Comparison of ENCODE assay signal across 9 cellular contexts in the genomic region with DNA sequence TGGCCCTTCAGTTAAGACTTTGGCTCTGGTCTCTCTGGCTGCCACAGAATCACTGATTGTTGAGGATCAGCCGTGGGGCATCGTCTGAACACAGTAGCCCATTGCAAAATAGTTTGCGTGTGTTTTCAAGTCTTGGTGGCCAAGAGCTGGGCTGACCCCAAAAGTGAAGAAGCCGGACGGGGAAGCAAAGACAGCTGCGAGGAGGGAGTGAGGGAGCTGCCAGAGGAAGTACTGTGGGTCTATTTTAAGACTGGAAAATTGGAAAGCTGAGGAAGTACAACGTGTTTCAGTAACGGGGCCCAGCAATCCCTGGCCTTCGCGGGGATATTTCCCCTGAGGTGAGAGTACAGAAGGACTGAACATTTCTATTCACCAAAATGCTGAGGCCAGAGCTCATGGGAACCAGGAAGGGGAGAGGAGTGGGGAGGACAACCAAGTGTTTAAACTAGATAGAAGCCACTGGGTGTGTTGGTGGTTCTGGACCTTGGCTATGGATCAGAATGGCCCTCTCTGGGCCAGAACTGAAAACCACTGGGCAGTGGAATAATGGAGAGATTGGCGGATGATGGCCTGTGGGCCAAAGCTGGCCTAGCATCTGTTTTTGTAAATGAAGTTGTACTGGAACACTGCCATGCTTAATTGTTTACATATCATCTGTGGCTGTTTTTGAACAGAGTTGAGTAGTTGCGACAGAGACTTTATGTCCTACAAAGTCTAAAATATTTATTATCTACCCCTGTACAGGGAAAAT.
DNase-seq lines count a peak whose midpoint lies in the region; ATAC-seq lines count a peak whose summit lies in the region.
"Had no signal": no experiment of that assay in that cellular context is flagged by ENCODE, and none has a peak within 500 bp of the region (broad histone marks: within the 10 kb centered on the region; RNA-seq: fewer than 3 reads in every experiment).

No MANE protein-coding gene starts in this region.

- peak; percentile 35 for DNase-seq in CD1c-positive myeloid dendritic cell (ENCODE audit: extremely low spot score)
- DNase-seq in caudate nucleus (lab: John Stamatoyannopoulos, UW) = peak in 41 of 61 donors; percentile 10 to 81 (median 54)
- peak; percentile 41 for DNase-seq in islet precursor cell
- no peak for DNase-seq in activated effector memory CD4-positive, alpha-beta T cell treated with Interleukin-2 at 50 U/mL for 16 hours
- no peak for DNase-seq in activated CD8-positive, alpha-beta memory T cell treated with anti-CD3 and anti-CD28 coated beads for 24 hours
- DNase-seq: CD4-positive, alpha-beta T cell had no signal

- peak overlapping the region; percentile 10 for H3K9ac ChIP-seq in rectal smooth muscle tissue (ENCODE audit: low read length)

- H3K27ac ChIP-seq in caudate nucleus (ENCODE audit: low read depth, low read length) (peak overlapping the region; percentile 86), rectal smooth muscle tissue (ENCODE audit: low read depth, low read length) (peak overlapping the region; percentile 56)

- H3K4me1 ChIP-seq in rectal smooth muscle tissue (ENCODE audit: control insufficient read depth, insufficient read depth, low read length) = peaks cover 7% of the 10 kb centered on the region

- no peaks in the 10 kb centered on the region for H3K36me3 ChIP-seq in rectal smooth muscle tissue (ENCODE audit: control insufficient read depth, insufficient read depth, low read length)

- ATAC-seq in GM19395 (IDR thresholded peaks at IDR 0.05; ENCODE audit: unreplicated experiment) (no peak), HG03354 (IDR thresholded peaks at IDR 0.05; ENCODE audit: poor library complexity, severe bottlenecking, unreplicated experiment) (no peak)

- H3K27me3 ChIP-seq in rectal smooth muscle tissue (ENCODE audit: control insufficient read depth, insufficient read depth, low read length) = no peaks in the 10 kb centered on the region

- H3K4me3 ChIP-seq in rectal smooth muscle tissue (ENCODE audit: low read length) = peak overlapping the region; percentile 26

Comparison
In these comparisons a context has a peak if more than half of its experiments do, and no peak if none do; other contexts are left out.
1. DNase-seq: peak in CD1c-positive myeloid dendritic cell (single experiment), caudate nucleus (41 of 61) and islet precursor cell (single experiment); none in activated effector memory CD4-positive, alpha-beta T cell treated with Interleukin-2 at 50 U/mL for 16 hours (single experiment) and activated CD8-positive, alpha-beta memory T cell treated with anti-CD3 and anti-CD28 coated beads for 24 hours (single experiment).